ENCODE assay signal across 17 cellular contexts in the genomic region with DNA sequence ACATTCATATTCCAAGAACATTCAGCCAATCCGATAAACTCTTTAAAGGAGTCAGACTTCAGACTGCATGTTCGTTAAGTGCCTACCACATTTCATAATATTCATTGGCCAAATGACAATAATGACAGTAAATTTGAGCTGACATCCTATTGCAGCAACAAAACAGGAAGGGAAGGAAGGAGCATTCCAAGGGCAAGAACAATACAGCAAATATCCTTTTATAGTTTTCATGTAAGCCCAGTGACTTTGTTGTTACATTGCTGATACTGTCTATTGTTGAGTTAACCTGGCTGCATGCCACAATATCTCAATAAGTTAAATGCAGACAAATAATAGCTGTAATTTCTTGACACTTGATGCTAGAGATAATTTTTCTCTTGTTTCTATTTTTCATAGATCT. TPM values are rescaled to one million over a fixed set of nuclear protein-coding genes. Genes with fewer than 3 reads are reported as not detected.
DNase-seq lines count a peak whose midpoint lies in the region; ATAC-seq lines count a peak whose summit lies in the region.
"Had no signal": no experiment of that assay in that cellular context is flagged by ENCODE, and none has a peak within 500 bp of the region (broad histone marks: within the 10 kb centered on the region; RNA-seq: fewer than 3 reads in every experiment).

No MANE protein-coding gene starts in this region.

- peak; percentile 92 for DNase-seq in NCI-H146 (lab: John Stamatoyannopoulos, UW)
- no peak for DNase-seq in NCI-H146 treated with DMSO at 0.1 percent for 48 hours (lab: John Stamatoyannopoulos, UW; ENCODE audit: unreplicated experiment)
- DNase-seq in AG08395 (ENCODE audit: low spot score): peak; percentile 29
- DNase-seq in NCI-H69 (lab: John Stamatoyannopoulos, UW): peak; percentile 52
- no peak for DNase-seq in left lobe of liver (ENCODE audit: low spot score)
- DNase-seq: 8988T, DND-41, GOT3, IMR-90, Karpas-422, MG63, NCI-H1417 treated with DMSO at 0.1 percent for 48 hours, NCI-H2029 treated with DMSO at 0.1 percent for 48 hours, NCI-H2171 treated with DMSO at 0.1 percent for 48 hours had no signal

- ATAC-seq in left lobe of liver (peak; percentile 49), GM19397 (IDR thresholded peaks at IDR 0.05; ENCODE audit: unreplicated experiment) (no peak), HG02763 (IDR thresholded peaks at IDR 0.05; ENCODE audit: unreplicated experiment) (no peak), HG03039 (IDR thresholded peaks at IDR 0.05; ENCODE audit: unreplicated experiment) (no peak)

RNA-seq across cellular contexts. Expression of a gene that starts 16.4 kb away (rescaled TPM):
- 9.5 TPM for total RNA-seq in left lobe of liver

Comparison
In these comparisons a context has a peak if more than half of its experiments do, and no peak if none do; other contexts are left out.
1. DNase-seq: peak in NCI-H146 (single experiment), AG08395 (single experiment) and NCI-H69 (single experiment); none in NCI-H146 treated with DMSO at 0.1 percent for 48 hours (single experiment) and left lobe of liver (single experiment).